13 cellular contexts compared by ENCODE assay signal in the genomic region with DNA sequence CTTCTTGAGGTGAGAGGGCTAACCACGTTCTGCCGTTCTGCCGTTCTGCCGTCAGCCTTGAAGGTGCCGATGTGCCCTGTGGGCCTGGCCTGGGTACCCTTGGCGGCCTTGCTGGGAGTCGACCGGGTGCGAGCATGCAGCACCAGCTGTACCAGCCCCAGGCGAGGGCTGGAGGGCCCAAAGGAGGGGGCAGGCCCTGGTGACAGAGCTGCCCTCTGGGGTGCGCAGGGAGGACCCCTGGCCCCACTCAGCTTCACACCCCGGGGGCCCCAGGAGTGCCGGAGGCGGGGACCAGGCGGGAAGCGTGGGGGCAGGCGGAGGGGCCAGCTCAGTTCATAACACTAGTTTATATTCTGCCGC. TPM values are rescaled to one million over a fixed set of nuclear protein-coding genes. Genes with fewer than 3 reads are reported as not detected.
DNase-seq lines count a peak whose midpoint lies in the region; ATAC-seq and TF ChIP-seq lines count a peak whose summit lies in the region.
"Had no signal": no experiment of that assay in that cellular context is flagged by ENCODE, and none has a peak within 500 bp of the region (broad histone marks: within the 10 kb centered on the region; RNA-seq: fewer than 3 reads in every experiment).

No MANE protein-coding gene starts in this region.

- intact Hi-C loops in posterior vena cava (cut with DNase I) = no loop called here

- no peak for DNase-seq in stimulated activated naive CD8-positive, alpha-beta T cell treated with anti-CD3 and anti-CD28 coated beads, Interleukin-15, amount 100 ng/mL, for 72 hours
- DNase-seq in stimulated activated naive CD8-positive, alpha-beta T cell treated with anti-CD3 and anti-CD28 coated beads, Interleukin-15, Interleukin-2, amounts not matched to agents 100 U/mL and 50 U/mL, for 24 hours = no peak
- peak; percentile 20 for DNase-seq in glutamatergic neuron
- DNase-seq in posterior vena cava (ENCODE audit: low spot score) = peak; percentile 68
- no peak for DNase-seq in stimulated activated CD4-positive, alpha-beta T cell treated with anti-CD3 and anti-CD28 coated beads, Interleukin-12 subunit alpha, Interleukin-12 subunit beta, amount 100 ng/mL, for 4 hours
- no peak for DNase-seq in superior temporal gyrus (ENCODE audit: extremely low spot score)
- DNase-seq: COR-L47, KBM-7, MV-4-11, NCI-H1930, NCI-H69, SIG-M5 had no signal

- H3K9me3 Mint-ChIP-seq in stimulated activated naive CD8-positive, alpha-beta T cell treated with anti-CD3 and anti-CD28 coated beads, Interleukin-15, amount 100 ng/mL, for 72 hours = no peaks in the 10 kb centered on the region
- H3K9me3 Mint-ChIP-seq in glutamatergic neuron (ENCODE audit: unreplicated experiment) = peaks cover 5% of the 10 kb centered on the region

- no peak for TF ChIP-seq CTCF in glutamatergic neuron (IDR thresholded peaks at IDR 0.05; ENCODE audit: partially characterized antibody, unreplicated experiment)

- no peaks in the 10 kb centered on the region for H3K27me3 Mint-ChIP-seq in stimulated activated naive CD8-positive, alpha-beta T cell treated with anti-CD3 and anti-CD28 coated beads, Interleukin-15, amount 100 ng/mL, for 72 hours
- H3K27me3 Mint-ChIP-seq in glutamatergic neuron (ENCODE audit: unreplicated experiment) = no peaks in the 10 kb centered on the region

- peak; percentile 56 for ATAC-seq in stimulated activated naive CD8-positive, alpha-beta T cell treated with anti-CD3 and anti-CD28 coated beads, Interleukin-15, amount 100 ng/mL, for 72 hours
- no peak for ATAC-seq in stimulated activated naive CD8-positive, alpha-beta T cell treated with anti-CD3 and anti-CD28 coated beads, Interleukin-15, Interleukin-2, amounts not matched to agents 100 U/mL and 50 U/mL, for 24 hours
- no peak for ATAC-seq in GM21381 (IDR thresholded peaks at IDR 0.05; ENCODE audit: unreplicated experiment)

- H3K27ac Mint-ChIP-seq in stimulated activated naive CD8-positive, alpha-beta T cell treated with anti-CD3 and anti-CD28 coated beads, Interleukin-15, amount 100 ng/mL, for 72 hours = peak overlapping the region in 1 of 2 donors; percentile 6
- no peak overlapping the region for H3K27ac Mint-ChIP-seq in glutamatergic neuron (ENCODE audit: unreplicated experiment)

- peaks cover 11% of the 10 kb centered on the region for H3K4me1 Mint-ChIP-seq in stimulated activated naive CD8-positive, alpha-beta T cell treated with anti-CD3 and anti-CD28 coated beads, Interleukin-15, amount 100 ng/mL, for 72 hours
- peaks cover 11% of the 10 kb centered on the region for H3K4me1 Mint-ChIP-seq in glutamatergic neuron (ENCODE audit: low read depth, unreplicated experiment)

- H3K4me3 Mint-ChIP-seq in stimulated activated naive CD8-positive, alpha-beta T cell treated with anti-CD3 and anti-CD28 coated beads, Interleukin-15, amount 100 ng/mL, for 72 hours = no peak overlapping the region
- H3K4me3 Mint-ChIP-seq in glutamatergic neuron (ENCODE audit: unreplicated experiment) = peak overlapping the region; percentile 78

- peaks cover 25% of the 10 kb centered on the region for H3K36me3 Mint-ChIP-seq in glutamatergic neuron (ENCODE audit: unreplicated experiment)

RNA-seq across cellular contexts. Expression of gene UVSSA, which starts 22.1 kb away (rescaled TPM):
- total RNA-seq in glutamatergic neuron (ENCODE audit: unreplicated experiment) (33.9 TPM), posterior vena cava (10 to 100 TPM; 14.3 to 14.7 TPM)

RNA-seq across cellular contexts. Expression of gene NKX1-1, which starts 37.2 kb away (rescaled TPM):
- total RNA-seq in glutamatergic neuron (ENCODE audit: unreplicated experiment) (not detected), posterior vena cava (not detected)

Comparison
In these comparisons a context has a peak if more than half of its experiments do, and no peak if none do; other contexts are left out.
1. DNase-seq: peak in glutamatergic neuron (single experiment) and posterior vena cava (single experiment); none in stimulated activated naive CD8-positive, alpha-beta T cell treated with anti-CD3 and anti-CD28 coated beads, Interleukin-15, amount 100 ng/mL, for 72 hours (0 of 2), stimulated activated naive CD8-positive, alpha-beta T cell treated with anti-CD3 and anti-CD28 coated beads, Interleukin-15, Interleukin-2, amounts not matched to agents 100 U/mL and 50 U/mL, for 24 hours (single experiment), stimulated activated CD4-positive, alpha-beta T cell treated with anti-CD3 and anti-CD28 coated beads, Interleukin-12 subunit alpha, Interleukin-12 subunit beta, amount 100 ng/mL, for 4 hours (single experiment) and superior temporal gyrus (single experiment).